ENCODE assay signal across 19 cellular contexts in the genomic region with DNA sequence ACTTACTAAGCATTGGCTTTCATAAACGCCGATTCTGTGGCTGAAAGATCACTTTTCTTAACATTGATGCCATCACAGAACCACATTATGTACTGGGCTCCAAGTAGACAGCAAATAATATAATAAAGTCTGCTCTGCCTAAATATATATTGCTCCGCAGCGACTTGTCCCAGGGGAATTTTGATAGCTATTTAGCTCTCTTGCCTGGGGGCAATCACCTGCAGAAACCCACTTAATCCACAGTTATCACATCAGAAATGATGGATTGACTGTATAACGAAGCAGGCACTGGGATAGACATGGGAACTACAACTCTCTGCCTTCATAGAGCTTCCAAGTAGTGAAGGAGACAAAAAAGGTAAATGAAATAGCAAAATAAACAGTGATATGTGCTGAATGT. TPM values are rescaled to one million over a fixed set of nuclear protein-coding genes. Genes with fewer than 3 reads are reported as not detected.
"Had no signal": no experiment of that assay in that cellular context is flagged by ENCODE, and none has a peak within 500 bp of the region (broad histone marks: within the 10 kb centered on the region; RNA-seq: fewer than 3 reads in every experiment).

No MANE protein-coding gene starts in this region.

- H3K4me3 ChIP-seq: adrenal gland, cardiac muscle cell, hepatocyte, neural progenitor cell, ovary, psoas muscle, right lobe of liver, transverse colon had no signal

- H3K27me3 ChIP-seq: adrenal gland, cardiac muscle cell, hepatocyte, neural progenitor cell, ovary, right lobe of liver, transverse colon had no signal

- ATAC-seq: effector memory CD8-positive, alpha-beta T cell; left lobe of liver; naive thymus-derived CD4-positive, alpha-beta T cell; psoas muscle; right lobe of liver had no signal

- H3K36me3 ChIP-seq: adrenal gland, cardiac muscle cell, neural progenitor cell, ovary, right lobe of liver, transverse colon had no signal

- H3K4me2 ChIP-seq: hepatocyte, neural progenitor cell had no signal

- H3K9ac ChIP-seq: neural progenitor cell had no signal

- H3K27ac ChIP-seq: adrenal gland, cardiac muscle cell, hepatocyte, neural progenitor cell, ovary, psoas muscle, right lobe of liver, transverse colon had no signal

- H3K4me1 ChIP-seq: adrenal gland, right lobe of liver had no signal

- FAIRE-seq: small intestine, TTC549 had no signal

- H3K79me2 ChIP-seq: hepatocyte had no signal

- H3K9me3 ChIP-seq: ovary, psoas muscle, right lobe of liver, transverse colon had no signal

- H2AFZ ChIP-seq: hepatocyte had no signal

- DNase-seq: activated CD4-positive, alpha-beta T cell treated with anti-CD3 and anti-CD28 coated beads, Interleukin-2, amount 50 U/mL, for 4 hours; activated gamma-delta T cell; adrenal gland; effector memory CD8-positive, alpha-beta T cell; islet precursor cell; naive thymus-derived CD4-positive, alpha-beta T cell; ovary; psoas muscle; right lobe of liver; stimulated activated CD4-positive, alpha-beta T cell treated with anti-CD3 and anti-CD28 coated beads, Interleukin-15, amount 100 ng/mL, for 24 hours; stimulated activated CD4-positive, alpha-beta T cell treated with anti-CD3 and anti-CD28 coated beads, Interleukin-2, amount 100 ng/mL, for 48 hours; transverse colon had no signal

RNA-seq across cellular contexts. Expression of gene MYOZ2, which starts 48.0 kb away (rescaled TPM):
- total RNA-seq: activated CD8-positive, alpha-beta memory T cell treated with anti-CD3 and anti-CD28 coated beads for 36 hours; left lobe of liver; naive thymus-derived CD4-positive, alpha-beta T cell had no signal
- polyA plus RNA-seq: hepatocyte; naive thymus-derived CD4-positive, alpha-beta T cell had no signal
